1 cellular context compared by ENCODE assay signal in genomic region chr4:156784970-156785369, GRCh38.
TF ChIP-seq lines count a peak whose summit lies in the region.

No MANE protein-coding gene starts in this region.

TF ChIP-seq in SK-N-SH treated with all-trans-retinoic acid at 6 μM for 48 hours, 23 proteins besides CTCF, POLR2A, EP300 and RAD21 (continued from another document):
- TF ChIP-seq TCF4 (CRISPR knock-in tag; IDR thresholded peaks at IDR 0.05; ENCODE audit: borderline replicate concordance) (no peak), PATZ1 (CRISPR knock-in tag; IDR thresholded peaks at IDR 0.05; ENCODE audit: borderline replicate concordance) (no peak), ARNTL (CRISPR knock-in tag; IDR thresholded peaks at IDR 0.05; ENCODE audit: borderline replicate concordance, low read depth) (no peak), PPARA (CRISPR knock-in tag; IDR thresholded peaks at IDR 0.05; ENCODE audit: borderline replicate concordance) (no peak), ZFP3 (CRISPR knock-in tag; IDR thresholded peaks at IDR 0.05) (no peak), BACH2 (CRISPR knock-in tag; IDR thresholded peaks at IDR 0.05; ENCODE audit: borderline replicate concordance) (no peak), RARB (CRISPR knock-in tag; IDR thresholded peaks at IDR 0.05) (no peak), OSR1 (CRISPR knock-in tag; IDR thresholded peaks at IDR 0.05) (no peak), TOX (CRISPR knock-in tag; IDR thresholded peaks at IDR 0.05; ENCODE audit: borderline replicate concordance) (no peak), ISL1 (CRISPR knock-in tag; IDR thresholded peaks at IDR 0.05) (no peak), CREB5 (CRISPR knock-in tag; IDR thresholded peaks at IDR 0.05; ENCODE audit: low read depth) (no peak), ZNF70 (CRISPR knock-in tag; IDR thresholded peaks at IDR 0.05) (no peak), ZNF565 (CRISPR knock-in tag; conservative IDR thresholded peaks at IDR 0.05; ENCODE audit: low read depth) (no peak)
